In genomic region chr10:88994034-88994433, GRCh38 we compare ENCODE assay signal across 10 cellular contexts. TPM values are rescaled to one million over a fixed set of nuclear protein-coding genes. Genes with fewer than 3 reads are reported as not detected.
DNase-seq lines count a peak whose midpoint lies in the region; ATAC-seq and TF ChIP-seq lines count a peak whose summit lies in the region.
"Had no signal": no experiment of that assay in that cellular context is flagged by ENCODE, and none has a peak within 500 bp of the region (broad histone marks: within the 10 kb centered on the region; RNA-seq: fewer than 3 reads in every experiment).

No MANE protein-coding gene starts in this region.

- TF ChIP-seq CTCF in epithelial cell of proximal tubule (conservative IDR thresholded peaks at IDR 0.05; ENCODE audit: low read depth, low read length): no peak

- H3K27me3 Mint-ChIP-seq in T-helper 2 cell treated with Interferon-gamma antibody and Interleukin-4, amounts not matched to agents 5 μg/mL and 100 μg/mL, for 36 hours (ENCODE audit: low read depth): no peaks in the 10 kb centered on the region
- no peaks in the 10 kb centered on the region for H3K27me3 Mint-ChIP-seq in stimulated activated naive CD8-positive, alpha-beta T cell treated with anti-CD3 and anti-CD28 coated beads, Interleukin-15, amount 100 ng/mL, for 72 hours

- H3K9me3 Mint-ChIP-seq in T-helper 2 cell treated with Interferon-gamma antibody and Interleukin-4, amounts not matched to agents 5 μg/mL and 100 μg/mL, for 36 hours: no peaks in the 10 kb centered on the region
- H3K9me3 Mint-ChIP-seq in stimulated activated naive CD8-positive, alpha-beta T cell treated with anti-CD3 and anti-CD28 coated beads, Interleukin-15, amount 100 ng/mL, for 72 hours: no peaks in the 10 kb centered on the region
- H3K9me3 Mint-ChIP-seq: nephron had no signal

- peaks cover 53% of the 10 kb centered on the region for H3K4me1 Mint-ChIP-seq in T-helper 2 cell treated with Interferon-gamma antibody and Interleukin-4, amounts not matched to agents 5 μg/mL and 100 μg/mL, for 36 hours (ENCODE audit: low read depth)
- peaks cover 54% of the 10 kb centered on the region for H3K4me1 Mint-ChIP-seq in stimulated activated naive CD8-positive, alpha-beta T cell treated with anti-CD3 and anti-CD28 coated beads, Interleukin-15, amount 100 ng/mL, for 72 hours

- peaks cover 21% of the 10 kb centered on the region for H3K36me3 Mint-ChIP-seq in T-helper 2 cell treated with Interferon-gamma antibody and Interleukin-4, amounts not matched to agents 5 μg/mL and 100 μg/mL, for 36 hours (ENCODE audit: low read depth)

- H3K4me3 ChIP-seq in epithelial cell of proximal tubule (ENCODE audit: low read depth, low read length): peak overlapping the region; percentile 74
- H3K4me3 ChIP-seq: A549 had no signal

- H3K4me3 Mint-ChIP-seq in T-helper 2 cell treated with Interferon-gamma antibody and Interleukin-4, amounts not matched to agents 5 μg/mL and 100 μg/mL, for 36 hours: peak overlapping the region; percentile 52
- H3K4me3 Mint-ChIP-seq in stimulated activated naive CD8-positive, alpha-beta T cell treated with anti-CD3 and anti-CD28 coated beads, Interleukin-15, amount 100 ng/mL, for 72 hours: peak overlapping the region; percentile 70 to 87

- DNase-seq in T-helper 2 cell treated with Interferon-gamma antibody and Interleukin-4, amounts not matched to agents 5 μg/mL and 100 μg/mL, for 36 hours (ENCODE audit: low spot score): no peak
- DNase-seq in T-helper 2 cell (no peak), NCI-H226 (peak; percentile 51), epithelial cell of proximal tubule (ENCODE audit: low read depth) (no peak), left lobe of liver (ENCODE audit: low spot score) (no peak), OCI-M1 (lab: John Stamatoyannopoulos, UW) (no peak), HuH-7 (ENCODE audit: low spot score) (no peak)
- peak; percentile 17 to 41 for DNase-seq in stimulated activated naive CD8-positive, alpha-beta T cell treated with anti-CD3 and anti-CD28 coated beads, Interleukin-15, amount 100 ng/mL, for 72 hours

- H3K27ac Mint-ChIP-seq in T-helper 2 cell treated with Interferon-gamma antibody and Interleukin-4, amounts not matched to agents 5 μg/mL and 100 μg/mL, for 36 hours: no peak overlapping the region
- peak overlapping the region; percentile 59 to 91 for H3K27ac Mint-ChIP-seq in stimulated activated naive CD8-positive, alpha-beta T cell treated with anti-CD3 and anti-CD28 coated beads, Interleukin-15, amount 100 ng/mL, for 72 hours
- H3K27ac Mint-ChIP-seq: nephron had no signal

- ATAC-seq in stimulated activated naive CD8-positive, alpha-beta T cell treated with anti-CD3 and anti-CD28 coated beads, Interleukin-15, amount 100 ng/mL, for 72 hours: no peak
- ATAC-seq in left lobe of liver: no peak
- ATAC-seq: A549 had no signal

RNA-seq across cellular contexts. Expression of gene FAS, which starts 3.4 kb away (rescaled TPM):
- total RNA-seq in epithelial cell of proximal tubule (28.7 and 52.5 TPM in 2 replicates), left lobe of liver (13.0 TPM)

RNA-seq across cellular contexts. Expression of gene ACTA2, which starts 41.5 kb away (rescaled TPM):
- total RNA-seq in epithelial cell of proximal tubule: 10.5 and 42.4 TPM in 2 replicates
- 17.0 TPM for total RNA-seq in left lobe of liver

Comparison
In these comparisons a context has a peak if more than half of its experiments do, and no peak if none do; other contexts are left out.
1. DNase-seq: peak in NCI-H226 (single experiment) and stimulated activated naive CD8-positive, alpha-beta T cell treated with anti-CD3 and anti-CD28 coated beads, Interleukin-15, amount 100 ng/mL, for 72 hours (2 of 2); none in T-helper 2 cell treated with Interferon-gamma antibody and Interleukin-4, amounts not matched to agents 5 μg/mL and 100 μg/mL, for 36 hours (single experiment), T-helper 2 cell (0 of 5), epithelial cell of proximal tubule (single experiment), left lobe of liver (single experiment), OCI-M1 (single experiment) and HuH-7 (single experiment).